In genomic region chr22:35381424-35381772, GRCh38 we compare ENCODE assay signal across 8 cellular contexts. TPM values are rescaled to one million over a fixed set of nuclear protein-coding genes. Genes with fewer than 3 reads are reported as not detected.
DNase-seq lines count a peak whose midpoint lies in the region; ATAC-seq and TF ChIP-seq lines count a peak whose summit lies in the region.

No MANE protein-coding gene starts in this region.

- peaks cover 20% of the 10 kb centered on the region for H3K79me2 ChIP-seq in hepatocyte

- peaks cover 14% of the 10 kb centered on the region for H3K27me3 Mint-ChIP-seq in activated CD4-positive, alpha-beta memory T cell treated with anti-CD3 and anti-CD28 coated beads for 36 hours

- CTCF ChIA-PET in activated CD4-positive, alpha-beta memory T cell treated with anti-CD3 and anti-CD28 coated beads for 36 hours (lab: Charles Lee): no interaction called here

- 70% methylated on average over 4 of the region's 4 CpGs for WGBS in hepatocyte (ENCODE audit: low lambda C conversion rate, missing lambda C conversion rate)

- intact Hi-C loops in activated CD4-positive, alpha-beta memory T cell treated with anti-CD3 and anti-CD28 coated beads for 36 hours (cut with micrococcal nuclease): no loop called here

- H3K4me2 ChIP-seq in hepatocyte: peak overlapping the region; percentile 86

- H3K9me3 ChIP-seq in hepatocyte (ENCODE audit: low read depth): no peaks in the 10 kb centered on the region

- H3K9me2 ChIP-seq in hepatocyte (replicated peaks; ENCODE audit: insufficient read depth): no peaks in the 10 kb centered on the region

- no peak for DNase-seq in activated CD4-positive, alpha-beta memory T cell treated with anti-CD3 and anti-CD28 coated beads for 36 hours
- DNase-seq in hepatocyte (ENCODE audit: low spot score): peak; percentile 15
- DNase-seq in NCI-H226: no peak
- DNase-seq in NCI-H1417 treated with DMSO at 0.1 percent for 48 hours (lab: John Stamatoyannopoulos, UW): no peak
- DNase-seq in mesenteric fat pad (ENCODE audit: low spot score): no peak
- no peak for DNase-seq in effector CD8-positive, alpha-beta T cell (lab: John Stamatoyannopoulos, UW)

- no peaks in the 10 kb centered on the region for H4K20me1 ChIP-seq in hepatocyte (ENCODE audit: insufficient read depth, poor library complexity, severe bottlenecking)

- no peak overlapping the region for H3K27ac Mint-ChIP-seq in activated CD4-positive, alpha-beta memory T cell treated with anti-CD3 and anti-CD28 coated beads for 36 hours

- H3K9me3 Mint-ChIP-seq in activated CD4-positive, alpha-beta memory T cell treated with anti-CD3 and anti-CD28 coated beads for 36 hours: no peaks in the 10 kb centered on the region

- POLR2A ChIA-PET in activated CD4-positive, alpha-beta memory T cell treated with anti-CD3 and anti-CD28 coated beads for 36 hours (lab: Charles Lee): no interaction called here

- H3K4me3 Mint-ChIP-seq in activated CD4-positive, alpha-beta memory T cell treated with anti-CD3 and anti-CD28 coated beads for 36 hours: peak overlapping the region; percentile 51

- peak; percentile 3 for ATAC-seq in GM21723 (IDR thresholded peaks at IDR 0.05; ENCODE audit: unreplicated experiment)

- H3K27ac ChIP-seq in hepatocyte (peak overlapping the region; percentile 78), skin epidermis (peak overlapping the region in 19 of 21 experiments; percentile 37 to 87 (median 77))

- peaks cover 46% of the 10 kb centered on the region for H3K4me1 ChIP-seq in hepatocyte (ENCODE audit: insufficient read depth)

- H3K36me3 ChIP-seq in hepatocyte (replicated peaks; ENCODE audit: insufficient read depth, low read depth): no peaks in the 10 kb centered on the region

- no peaks in the 10 kb centered on the region for H3K27me3 ChIP-seq in hepatocyte

- peaks cover 20% of the 10 kb centered on the region for H3K4me1 Mint-ChIP-seq in activated CD4-positive, alpha-beta memory T cell treated with anti-CD3 and anti-CD28 coated beads for 36 hours (ENCODE audit: low read depth)

- H3K36me3 Mint-ChIP-seq in activated CD4-positive, alpha-beta memory T cell treated with anti-CD3 and anti-CD28 coated beads for 36 hours: no peaks in the 10 kb centered on the region

- TF ChIP-seq CTCF in hepatocyte (IDR thresholded peaks at IDR 0.05; ENCODE audit: poor library complexity): no peak

- H3K4me3 ChIP-seq in hepatocyte (peak overlapping the region; percentile 62), skin epidermis (peak overlapping the region; percentile 37 to 49 (median 46))

- H2AFZ ChIP-seq in hepatocyte: peak overlapping the region; percentile 69

RNA-seq across cellular contexts. Expression of gene HMOX1, which starts 0.5 kb away (rescaled TPM):
- 1 to 10 TPM; 2.7 to 2.8 TPM for total RNA-seq in activated CD4-positive, alpha-beta memory T cell treated with anti-CD3 and anti-CD28 coated beads for 36 hours
- total RNA-seq in hepatocyte (34.8 and 43.8 TPM in 2 replicates), mesenteric fat pad (87.0 TPM)
- polyA plus RNA-seq in hepatocyte: 51.0 and 58.6 TPM in 2 replicates

RNA-seq across cellular contexts. Expression of gene MCM5, which starts 18.5 kb away (rescaled TPM):
- 100 to 1,000 TPM; 265 to 266 TPM for total RNA-seq in activated CD4-positive, alpha-beta memory T cell treated with anti-CD3 and anti-CD28 coated beads for 36 hours
- 16.0 and 36.1 TPM in 2 replicates for total RNA-seq in hepatocyte
- polyA plus RNA-seq in hepatocyte: 21.7 and 24.4 TPM in 2 replicates
- 12.4 TPM for total RNA-seq in mesenteric fat pad
